1 cellular context compared by ENCODE assay signal in the genomic region with DNA sequence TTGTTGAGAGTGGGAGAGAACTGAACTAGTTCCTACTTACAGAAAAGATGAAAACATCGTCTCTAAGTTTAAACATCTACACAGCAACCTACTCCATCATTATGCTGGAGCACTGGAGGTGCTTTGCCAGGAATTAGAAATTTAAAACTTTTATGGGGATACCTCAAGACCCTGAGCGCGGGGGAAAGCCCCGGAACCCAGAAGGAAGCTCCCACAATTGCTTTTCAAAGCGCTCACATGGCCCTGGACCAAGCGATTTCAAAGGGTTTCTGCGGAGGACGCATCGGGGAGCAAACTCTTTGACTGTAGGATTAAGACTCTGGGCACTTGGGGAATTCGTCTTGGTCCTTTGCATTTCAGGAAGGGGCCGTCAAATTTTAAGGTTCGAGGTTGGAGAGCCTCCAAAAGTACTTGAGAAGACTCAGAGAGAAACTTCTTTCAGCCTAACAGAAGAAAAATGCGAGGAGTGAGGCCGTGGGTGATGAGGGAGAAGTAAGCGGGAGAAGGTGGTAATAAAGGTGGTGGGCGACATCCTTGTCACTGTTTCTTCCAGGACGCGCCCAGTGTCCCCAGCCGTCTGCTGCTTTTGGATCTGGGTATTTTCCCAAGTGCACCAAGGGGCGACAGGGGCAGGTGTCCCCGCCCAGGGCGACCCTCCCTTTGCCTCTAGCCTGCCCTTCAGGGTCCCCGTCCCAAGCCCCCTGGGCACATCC.
TF ChIP-seq lines count a peak whose summit lies in the region.

No MANE protein-coding gene starts in this region.

TF ChIP-seq in A549, 52 proteins besides CTCF, POLR2A, EP300 and RAD21 (continued from another document):
- TF ChIP-seq, protein P1, sequence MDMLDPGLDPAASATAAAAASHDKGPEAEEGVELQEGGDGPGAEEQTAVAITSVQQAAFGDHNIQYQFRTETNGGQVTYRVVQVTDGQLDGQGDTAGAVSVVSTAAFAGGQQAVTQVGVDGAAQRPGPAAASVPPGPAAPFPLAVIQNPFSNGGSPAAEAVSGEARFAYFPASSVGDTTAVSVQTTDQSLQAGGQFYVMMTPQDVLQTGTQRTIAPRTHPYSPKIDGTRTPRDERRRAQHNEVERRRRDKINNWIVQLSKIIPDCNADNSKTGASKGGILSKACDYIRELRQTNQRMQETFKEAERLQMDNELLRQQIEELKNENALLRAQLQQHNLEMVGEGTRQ (IDR thresholded peaks at IDR 0.05): no peak
- TF ChIP-seq JUNB (IDR thresholded peaks at IDR 0.05): no peak
- TF ChIP-seq MYC (IDR thresholded peaks at IDR 0.05; ENCODE audit: borderline replicate concordance, low read length): no peak
- no peak for TF ChIP-seq HEYL (CRISPR knock-in tag; IDR thresholded peaks at IDR 0.05)
- no peak for TF ChIP-seq MAZ (IDR thresholded peaks at IDR 0.05; ENCODE audit: borderline replicate concordance, low read depth, low read length)
TF ChIP-seq in A549: peak in this region for 0.
